In genomic region chr3:120323761-120324160, GRCh38 we compare ENCODE assay signal across 4 cellular contexts. TPM values are rescaled to one million over a fixed set of nuclear protein-coding genes. Genes with fewer than 3 reads are reported as not detected.
"Had no signal": no experiment of that assay in that cellular context is flagged by ENCODE, and none has a peak within 500 bp of the region (broad histone marks: within the 10 kb centered on the region; RNA-seq: fewer than 3 reads in every experiment).

No MANE protein-coding gene starts in this region.

RNA-seq across cellular contexts. Expression of gene GPR156, which starts 38.7 kb away (rescaled TPM):
- total RNA-seq: activated CD8-positive, alpha-beta memory T cell treated with anti-CD3 and anti-CD28 coated beads, Interleukin-2, amount 10 ng/mL, durations not matched to agents 7 days and 5 days; T-helper 2 cell treated with Interferon-gamma antibody and Interleukin-4, amounts not matched to agents 100 ng/mL and 5 ng/mL, for 36 hours; vagina had no signal
- polyA plus RNA-seq: immature natural killer cell had no signal
